ENCODE assay signal across 1 cellular context in the genomic region with DNA sequence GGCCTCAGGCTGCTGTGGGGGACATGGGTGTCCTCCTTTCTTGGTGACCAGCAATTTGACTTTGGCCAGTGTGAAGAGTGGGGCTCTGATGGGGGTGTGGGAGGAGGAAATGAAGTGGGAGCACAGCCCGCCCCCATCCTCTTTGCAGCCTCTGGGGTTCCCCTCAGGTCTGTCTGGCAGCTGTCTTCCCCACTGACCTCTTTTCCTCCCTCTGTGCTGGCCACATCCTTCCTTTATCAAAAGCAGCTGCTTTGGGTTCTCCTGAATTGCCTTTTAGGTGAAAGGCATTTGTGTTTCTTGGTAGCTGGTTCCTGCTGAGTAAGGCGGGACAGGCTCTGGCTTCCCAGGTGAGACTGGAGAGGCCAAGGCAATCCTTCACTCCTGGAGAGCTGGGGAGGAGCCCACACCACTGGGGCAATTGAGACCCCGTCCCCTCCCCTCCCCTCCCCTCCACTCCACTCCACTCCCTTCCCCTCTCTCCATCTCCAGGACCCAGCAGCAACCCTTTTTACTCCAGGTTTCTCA.
TF ChIP-seq lines count a peak whose summit lies in the region.

No MANE protein-coding gene starts in this region.

TF ChIP-seq in GM12878, 131 proteins besides CTCF, POLR2A, EP300 and RAD21:
- peak; percentile 87 for TF ChIP-seq TCF12 (IDR thresholded peaks at IDR 0.05; ENCODE audit: low read depth, low read length)
- no peak for TF ChIP-seq MAX (IDR thresholded peaks at IDR 0.05; ENCODE audit: low read depth, low read length)
- TF ChIP-seq RUNX3 (IDR thresholded peaks at IDR 0.05; ENCODE audit: low read length), result peak; percentile 73
- peak in 1 of 2 experiments; percentile 39; a peak in 1 of 3 replicates for TF ChIP-seq EGR1 (IDR thresholded peaks at IDR 0.05; ENCODE audit: borderline replicate concordance in 1 of 2, low read depth in 2 of 2, low read length in 2 of 2)
- peak; percentile 42; the same call in 1 of the 2 replicates for TF ChIP-seq DPF2 (IDR thresholded peaks at IDR 0.05)
- TF ChIP-seq ASH2L (IDR thresholded peaks at IDR 0.05; ENCODE audit: borderline replicate concordance, low read depth), result no peak
- TF ChIP-seq, protein P1, sequence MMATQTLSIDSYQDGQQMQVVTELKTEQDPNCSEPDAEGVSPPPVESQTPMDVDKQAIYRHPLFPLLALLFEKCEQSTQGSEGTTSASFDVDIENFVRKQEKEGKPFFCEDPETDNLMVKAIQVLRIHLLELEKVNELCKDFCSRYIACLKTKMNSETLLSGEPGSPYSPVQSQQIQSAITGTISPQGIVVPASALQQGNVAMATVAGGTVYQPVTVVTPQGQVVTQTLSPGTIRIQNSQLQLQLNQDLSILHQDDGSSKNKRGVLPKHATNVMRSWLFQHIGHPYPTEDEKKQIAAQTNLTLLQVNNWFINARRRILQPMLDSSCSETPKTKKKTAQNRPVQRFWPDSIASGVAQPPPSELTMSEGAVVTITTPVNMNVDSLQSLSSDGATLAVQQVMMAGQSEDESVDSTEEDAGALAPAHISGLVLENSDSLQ (IDR thresholded peaks at IDR 0.05), result peak; percentile 68
- peak; percentile 66 for TF ChIP-seq IKZF1 (conservative IDR thresholded peaks at IDR 0.05)
- no peak for TF ChIP-seq ATF2 (IDR thresholded peaks at IDR 0.05; ENCODE audit: low read length)
- TF ChIP-seq BRCA1 (IDR thresholded peaks at IDR 0.05; ENCODE audit: low read depth, low read length), result no peak
- TF ChIP-seq, protein P2, sequence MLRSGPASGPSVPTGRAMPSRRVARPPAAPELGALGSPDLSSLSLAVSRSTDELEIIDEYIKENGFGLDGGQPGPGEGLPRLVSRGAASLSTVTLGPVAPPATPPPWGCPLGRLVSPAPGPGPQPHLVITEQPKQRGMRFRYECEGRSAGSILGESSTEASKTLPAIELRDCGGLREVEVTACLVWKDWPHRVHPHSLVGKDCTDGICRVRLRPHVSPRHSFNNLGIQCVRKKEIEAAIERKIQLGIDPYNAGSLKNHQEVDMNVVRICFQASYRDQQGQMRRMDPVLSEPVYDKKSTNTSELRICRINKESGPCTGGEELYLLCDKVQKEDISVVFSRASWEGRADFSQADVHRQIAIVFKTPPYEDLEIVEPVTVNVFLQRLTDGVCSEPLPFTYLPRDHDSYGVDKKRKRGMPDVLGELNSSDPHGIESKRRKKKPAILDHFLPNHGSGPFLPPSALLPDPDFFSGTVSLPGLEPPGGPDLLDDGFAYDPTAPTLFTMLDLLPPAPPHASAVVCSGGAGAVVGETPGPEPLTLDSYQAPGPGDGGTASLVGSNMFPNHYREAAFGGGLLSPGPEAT (IDR thresholded peaks at IDR 0.05; ENCODE audit: low read depth), result peak; percentile 18; the same call in 1 of the 2 replicates
- TF ChIP-seq ZNF274 (IDR thresholded peaks at IDR 0.05; ENCODE audit: insufficient read depth, insufficient read length), result no peak
- TF ChIP-seq IKZF2 (IDR thresholded peaks at IDR 0.05), result peak; percentile 26 to 37; a peak in 2 of 4 replicates
- TF ChIP-seq SPI1 (IDR thresholded peaks at IDR 0.05; ENCODE audit: borderline replicate concordance, insufficient read depth, low read depth, low read length), result 0 out of 2 replicates have a peak, but pooled peaks have one; percentile 11
- no peak for TF ChIP-seq MTA3 (IDR thresholded peaks at IDR 0.05; ENCODE audit: borderline replicate concordance, low read length)
- TF ChIP-seq, protein P3, sequence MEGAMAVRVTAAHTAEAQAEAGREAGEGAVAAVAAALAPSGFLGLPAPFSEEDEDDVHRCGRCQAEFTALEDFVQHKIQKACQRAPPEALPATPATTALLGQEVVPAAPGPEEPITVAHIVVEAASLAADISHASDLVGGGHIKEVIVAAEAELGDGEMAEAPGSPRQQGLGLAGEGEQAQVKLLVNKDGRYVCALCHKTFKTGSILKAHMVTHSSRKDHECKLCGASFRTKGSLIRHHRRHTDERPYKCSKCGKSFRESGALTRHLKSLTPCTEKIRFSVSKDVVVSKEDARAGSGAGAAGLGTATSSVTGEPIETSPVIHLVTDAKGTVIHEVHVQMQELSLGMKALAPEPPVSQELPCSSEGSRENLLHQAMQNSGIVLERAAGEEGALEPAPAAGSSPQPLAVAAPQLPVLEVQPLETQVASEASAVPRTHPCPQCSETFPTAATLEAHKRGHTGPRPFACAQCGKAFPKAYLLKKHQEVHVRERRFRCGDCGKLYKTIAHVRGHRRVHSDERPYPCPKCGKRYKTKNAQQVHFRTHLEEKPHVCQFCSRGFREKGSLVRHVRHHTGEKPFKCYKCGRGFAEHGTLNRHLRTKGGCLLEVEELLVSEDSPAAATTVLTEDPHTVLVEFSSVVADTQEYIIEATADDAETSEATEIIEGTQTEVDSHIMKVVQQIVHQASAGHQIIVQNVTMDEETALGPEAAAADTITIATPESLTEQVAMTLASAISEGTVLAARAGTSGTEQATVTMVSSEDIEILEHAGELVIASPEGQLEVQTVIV (IDR thresholded peaks at IDR 0.05; ENCODE audit: borderline replicate concordance, partially characterized antibody), result no peak
- TF ChIP-seq YBX1 (IDR thresholded peaks at IDR 0.05), result no peak
